ENCODE assay signal across 9 cellular contexts in genomic region chr10:73625884-73626753, GRCh38. TPM values are rescaled to one million over a fixed set of nuclear protein-coding genes. Genes with fewer than 3 reads are reported as not detected.
DNase-seq lines count a peak whose midpoint lies in the region; ATAC-seq, FAIRE-seq and TF ChIP-seq lines count a peak whose summit lies in the region.
"Had no signal": no experiment of that assay in that cellular context is flagged by ENCODE, and none has a peak within 500 bp of the region (broad histone marks: within the 10 kb centered on the region; RNA-seq: fewer than 3 reads in every experiment).

No MANE protein-coding gene starts in this region.

- H3K9me3 ChIP-seq in keratinocyte (ENCODE audit: control insufficient read depth, low read depth, low read length) = no peaks in the 10 kb centered on the region

- peaks cover 5% of the 10 kb centered on the region for H3K79me2 ChIP-seq in keratinocyte (ENCODE audit: control insufficient read depth, insufficient read depth, low read length)

- H3K4me2 ChIP-seq in keratinocyte (ENCODE audit: control insufficient read depth, extremely low read depth, insufficient read depth, low read depth, low read length) = peak overlapping the region; percentile 89

- no peaks in the 10 kb centered on the region for H3K27me3 ChIP-seq in keratinocyte (ENCODE audit: control insufficient read depth, extremely low read depth, insufficient read depth, low read length)

- no peaks in the 10 kb centered on the region for H4K20me1 ChIP-seq in keratinocyte (ENCODE audit: control insufficient read depth, extremely low read depth, insufficient read depth, low read length)

- peak overlapping the region; percentile 97 for H3K9ac ChIP-seq in keratinocyte (ENCODE audit: control insufficient read depth, extremely low read depth, insufficient read depth, low read length)

- no peaks in the 10 kb centered on the region for H3K36me3 ChIP-seq in keratinocyte (ENCODE audit: control insufficient read depth in 2 of 2, extremely low read depth in 1 of 2, insufficient read depth in 2 of 2, low read length in 2 of 2)

- FAIRE-seq in keratinocyte (lab: Jason Lieb, UNC) = peak; percentile 84
- FAIRE-seq: TTC549 had no signal

- H3K4me3 ChIP-seq in AG10803 (ENCODE audit: low read length) (peak overlapping the region; percentile 86), keratinocyte (ENCODE audit: control insufficient read depth in 2 of 3, extremely low read depth in 1 of 3, insufficient read depth in 2 of 3, low read depth in 1 of 3, low read length in 3 of 3) (peak overlapping the region; percentile 67 to 96 (median 76))

- peak; percentile 97 for ATAC-seq in GM19035 (IDR thresholded peaks at IDR 0.05; ENCODE audit: unreplicated experiment)
- peak; percentile 95 for ATAC-seq in HG03342 (IDR thresholded peaks at IDR 0.05; ENCODE audit: unreplicated experiment)
- ATAC-seq in activated CD4-positive, CD25-positive, alpha-beta regulatory T cell treated with anti-CD3 and anti-CD28 coated beads, Interleukin-2, amount 50 U/mL, for 24 hours = peak; percentile 99

- H2AFZ ChIP-seq in keratinocyte (ENCODE audit: control insufficient read depth, low read length) = peak overlapping the region; percentile 98

- H3K27ac ChIP-seq in keratinocyte (ENCODE audit: control insufficient read depth, insufficient read depth, low read length) = peak overlapping the region; percentile 95

- no peak for TF ChIP-seq CTCF in AG10803 (conservative IDR thresholded peaks at IDR 0.05; ENCODE audit: low read length)
- TF ChIP-seq CTCF in keratinocyte (optimal IDR thresholded peaks at IDR 0.05 in 1 of 3, IDR thresholded peaks at IDR 0.05 in 1 of 3, conservative IDR thresholded peaks at IDR 0.05 in 1 of 3; ENCODE audit: extremely low read depth in 1 of 3, insufficient read depth in 2 of 3, low read length in 3 of 3) = no peak

- no peaks in the 10 kb centered on the region for H3K9me1 ChIP-seq in keratinocyte (ENCODE audit: control insufficient read depth, extremely low read depth, insufficient read depth, low read length)

- peaks cover 3% of the 10 kb centered on the region for H3K4me1 ChIP-seq in keratinocyte (ENCODE audit: control insufficient read depth, extremely low read depth, insufficient read depth, low read length)

- dilution Hi-C loops in keratinocyte (cut with MboI; ENCODE audit: extremely low pct_ligation_motif_present, low sequenced_read_pairs) = loop anchor here (10.0 kb wide), 1 partner anchor 91 kb away; no protein-coding TSS in a partner anchor

- DNase-seq in AG10803 (ENCODE audit: low read depth) (peak; percentile 98), NCI-H345 treated with DMSO at 0.1 percent for 48 hours (lab: John Stamatoyannopoulos, UW; ENCODE audit: unreplicated experiment) (peak; percentile 84), cerebellar nuclear complex (lab: John Stamatoyannopoulos, UW) (peak; percentile 59 to 67), keratinocyte (ENCODE audit: low read depth, low spot score) (peak; percentile 87)
- DNase-seq in stimulated activated CD4-positive, alpha-beta T cell treated with anti-CD3 and anti-CD28 coated beads, Interleukin-12 subunit alpha, Interleukin-12 subunit beta, amount 100 ng/mL, for 48 hours (ENCODE audit: low read depth in 2 of 3, low spot score in 1 of 3) = peak; percentile 85 to 89 (median 85)

RNA-seq across cellular contexts. Expression of gene MYOZ1, which starts 15.2 kb away (rescaled TPM):
- not detected in 3 replicates for polyA plus RNA-seq in keratinocyte
- not detected for polyA plus RNA-seq in keratinocyte (2011; ENCODE audit: low read depth)
- 0.06 TPM in 1 of 2 replicates, not detected in the other for polyA plus RNA-seq in keratinocyte (2011; cell fraction: cytosol; rRNA removed)
- 0.06 TPM in 1 of 2 replicates, not detected in the other for polyA plus RNA-seq in keratinocyte (2011; cell fraction: nucleus; rRNA removed)
- 0.07 TPM in 1 of 2 replicates, not detected in the other for polyA plus RNA-seq in keratinocyte (2012; ENCODE audit: low replicate concordance)
- polyA minus RNA-seq in keratinocyte = not detected in 3 replicates
- not detected for polyA minus RNA-seq in keratinocyte (2011; cell fraction: cytosol; rRNA and poly(A)+ RNA removed)
- not detected in 2 replicates for polyA minus RNA-seq in keratinocyte (2011; cell fraction: nucleus; rRNA and poly(A)+ RNA removed)

RNA-seq across cellular contexts. Expression of gene SYNPO2L, which starts 29.7 kb away (rescaled TPM):
- 0.02 TPM in 1 of 3 replicates, not detected in the others for polyA plus RNA-seq in keratinocyte
- not detected for polyA plus RNA-seq in keratinocyte (2011; ENCODE audit: low read depth)
- not detected in 2 replicates for polyA plus RNA-seq in keratinocyte (2011; cell fraction: cytosol; rRNA removed)
- polyA plus RNA-seq in keratinocyte (2011; cell fraction: nucleus; rRNA removed) = 0.03 and 0.05 TPM in 2 replicates
- 0.05 TPM in 1 of 2 replicates, not detected in the other for polyA plus RNA-seq in keratinocyte (2012; ENCODE audit: low replicate concordance)
- not detected in 3 replicates for polyA minus RNA-seq in keratinocyte
- polyA minus RNA-seq in keratinocyte (2011; cell fraction: cytosol; rRNA and poly(A)+ RNA removed) = not detected
- not detected in 2 replicates for polyA minus RNA-seq in keratinocyte (2011; cell fraction: nucleus; rRNA and poly(A)+ RNA removed)

RNA-seq across cellular contexts. Expression of gene USP54, which starts 35.0 kb away (rescaled TPM):
- 7.3 to 7.7 TPM (median 7.6 TPM) in 3 replicates for polyA plus RNA-seq in keratinocyte
- 19.8 TPM for polyA plus RNA-seq in keratinocyte (2011; ENCODE audit: low read depth)
- polyA plus RNA-seq in keratinocyte (2011; cell fraction: cytosol; rRNA removed) = 3.9 and 5.9 TPM in 2 replicates
- polyA plus RNA-seq in keratinocyte (2011; cell fraction: nucleus; rRNA removed) = 11.3 and 12.8 TPM in 2 replicates
- 5.1 and 12.3 TPM in 2 replicates for polyA plus RNA-seq in keratinocyte (2012; ENCODE audit: low replicate concordance)
- polyA minus RNA-seq in keratinocyte = 9.9 to 18.0 TPM (median 15.7 TPM) in 3 replicates
- 5.4 TPM for polyA minus RNA-seq in keratinocyte (2011; cell fraction: cytosol; rRNA and poly(A)+ RNA removed)
- polyA minus RNA-seq in keratinocyte (2011; cell fraction: nucleus; rRNA and poly(A)+ RNA removed) = 8.8 and 22.6 TPM in 2 replicates

Comparison
In these comparisons a context has a peak if more than half of its experiments do, and no peak if none do; other contexts are left out.
1. Peak in every context shown above with its lines: DNase-seq, ATAC-seq, H3K4me3 ChIP-seq and H3K27ac ChIP-seq.